Comparison of ENCODE assay signal across 10 cellular contexts in genomic region chr7:82615527-82615926, GRCh38.
DNase-seq lines count a peak whose midpoint lies in the region; ATAC-seq and TF ChIP-seq lines count a peak whose summit lies in the region.
"Had no signal": no experiment of that assay in that cellular context is flagged by ENCODE, and none has a peak within 500 bp of the region (broad histone marks: within the 10 kb centered on the region; RNA-seq: fewer than 3 reads in every experiment).

No MANE protein-coding gene starts in this region.

- no peak for TF ChIP-seq CTCF in GM13977 (IDR thresholded peaks at IDR 0.05; ENCODE audit: extremely low read depth, insufficient read depth, missing control alignments)

- no peaks in the 10 kb centered on the region for H3K36me3 Mint-ChIP-seq in naive B cell

- H3K4me1 Mint-ChIP-seq in naive B cell, result peaks cover 8 to 19% (median 16%) of the 10 kb centered on the region in 3 donors

- peak overlapping the region in 3 of 6 donors; percentile 31 to 89 (median 74) for H3K27ac Mint-ChIP-seq in naive B cell

- H3K9me3 Mint-ChIP-seq in naive B cell, result peaks cover 0 to 8% (median 3%) of the 10 kb centered on the region in 7 donors

- DNase-seq in NCI-H69 (lab: John Stamatoyannopoulos, UW) (peak; percentile 22), naive B cell (no peak), GM13977 (ENCODE audit: low spot score) (no peak), SHP77 (lab: John Stamatoyannopoulos, UW) (no peak)
- DNase-seq: activated T-cell treated with anti-CD3 and anti-CD28 coated beads, Interleukin-2, amount 50 U/mL, for 48 hours; DND-41; kidney had no signal

- H3K27me3 Mint-ChIP-seq in naive B cell, result no peaks in the 10 kb centered on the region

- in situ Hi-C loops in GM13977 (cut with MboI; ENCODE audit: low pct_unique_long_range_greater_than_20kb, low sequenced_read_pairs, unreplicated experiment), result no loop called here

- peak overlapping the region in 1 of 8 donors; percentile 25 for H3K4me3 Mint-ChIP-seq in naive B cell

- ATAC-seq in GM18907 (IDR thresholded peaks at IDR 0.05; ENCODE audit: unreplicated experiment) (peak; percentile 94), HG02870 (IDR thresholded peaks at IDR 0.05; ENCODE audit: unreplicated experiment) (peak; percentile 79), naive B cell (ENCODE audit: low read depth in 2 of 2) (peak; percentile 81 to 86), HG02840 (IDR thresholded peaks at IDR 0.05; ENCODE audit: low FRiP score, unreplicated experiment) (no peak)
